8 cellular contexts compared by ENCODE assay signal in genomic region chr3:45593708-45594601, GRCh38. TPM values are rescaled to one million over a fixed set of nuclear protein-coding genes. Genes with fewer than 3 reads are reported as not detected.
DNase-seq lines count a peak whose midpoint lies in the region; ATAC-seq and TF ChIP-seq lines count a peak whose summit lies in the region.

No MANE protein-coding gene starts in this region.

- peak overlapping the region; percentile 91 to 96 for H3K27ac ChIP-seq in ascending aorta
- H3K27ac ChIP-seq in gastrocnemius medialis, result peak overlapping the region; percentile 90 to 99 (median 95)

- H3K4me1 ChIP-seq in ascending aorta, result peaks cover 17 to 34% of the 10 kb centered on the region in 2 donors
- H3K4me1 ChIP-seq in gastrocnemius medialis, result peaks cover 42 to 59% of the 10 kb centered on the region in 2 donors

- H3K36me3 Mint-ChIP-seq in T-helper 1 cell treated with Interleukin-12 subunit alpha and Interleukin-12 subunit beta and Interleukin-4 antibody, amounts not matched to agents 30 μg/mL and 1 μg/mL, for 36 hours (ENCODE audit: low read depth), result peaks cover 12% of the 10 kb centered on the region

- peak overlapping the region; percentile 81 for H3K27ac Mint-ChIP-seq in T-helper 1 cell treated with Interleukin-12 subunit alpha and Interleukin-12 subunit beta and Interleukin-4 antibody, amounts not matched to agents 30 μg/mL and 1 μg/mL, for 36 hours

- H3K27me3 ChIP-seq in ascending aorta (no peaks in the 10 kb centered on the region), gastrocnemius medialis (no peaks in the 10 kb centered on the region)

- in situ Hi-C loops in gastrocnemius medialis (cut with MboI; ENCODE audit: low sequenced_read_pairs in 4 of 4), result loop anchor here in 2 of 4 donors (5.0 to 10.0 kb wide), 2 partner anchors 61 to 63 kb away; no protein-coding TSS in a partner anchor

- peak overlapping the region; percentile 81 to 91 for H3K4me3 ChIP-seq in ascending aorta
- H3K4me3 ChIP-seq in gastrocnemius medialis, result peak overlapping the region; percentile 61 to 92 (median 72)

- no peaks in the 10 kb centered on the region for H3K9me3 ChIP-seq in ascending aorta
- no peaks in the 10 kb centered on the region for H3K9me3 ChIP-seq in gastrocnemius medialis

- peak overlapping the region; percentile 89 for H3K4me3 Mint-ChIP-seq in T-helper 1 cell treated with Interleukin-12 subunit alpha and Interleukin-12 subunit beta and Interleukin-4 antibody, amounts not matched to agents 30 μg/mL and 1 μg/mL, for 36 hours

- H3K36me3 ChIP-seq in ascending aorta (no peaks in the 10 kb centered on the region), gastrocnemius medialis (no peaks in the 10 kb centered on the region)

- H3K27me3 Mint-ChIP-seq in T-helper 1 cell treated with Interleukin-12 subunit alpha and Interleukin-12 subunit beta and Interleukin-4 antibody, amounts not matched to agents 30 μg/mL and 1 μg/mL, for 36 hours (ENCODE audit: low read depth), result peaks cover 5% of the 10 kb centered on the region

- intact Hi-C loops in ascending aorta (cut with DNase I), result loop anchor here (1.0 to 10.0 kb wide), 4 partner anchors 62 to 401 kb away; partner anchors contain the start of genes FYCO1 and LZTFL1
- intact Hi-C loops in gastrocnemius medialis (cut with DNase I; ENCODE audit: low total_unique reads), result loop anchor here (1.0 to 2.0 kb wide), 3 partner anchors 39 to 83 kb away; no protein-coding TSS in a partner anchor

- ATAC-seq in GM21786 (IDR thresholded peaks at IDR 0.05; ENCODE audit: unreplicated experiment) (peak; percentile 39), gastrocnemius medialis (peak; percentile 41 to 49)

- peak; percentile 78 to 79 for TF ChIP-seq POLR2A in gastrocnemius medialis (IDR thresholded peaks at IDR 0.05)

- TF ChIP-seq CTCF in ascending aorta (IDR thresholded peaks at IDR 0.05), result no peak
- no peak for TF ChIP-seq CTCF in gastrocnemius medialis (IDR thresholded peaks at IDR 0.05 in 4 of 5, conservative IDR thresholded peaks at IDR 0.05 in 1 of 5)

- no peaks in the 10 kb centered on the region for H3K9me3 Mint-ChIP-seq in T-helper 1 cell treated with Interleukin-12 subunit alpha and Interleukin-12 subunit beta and Interleukin-4 antibody, amounts not matched to agents 30 μg/mL and 1 μg/mL, for 36 hours

- DNase-seq in GDM1 (lab: John Stamatoyannopoulos, UW) (peak; percentile 84), Kasumi-1 (lab: John Stamatoyannopoulos, UW) (peak; percentile 74 to 86), ascending aorta (ENCODE audit: low spot score in 2 of 2) (peak in 1 of 2 donors; percentile 85), hepatic stellate cell (ENCODE audit: low spot score) (peak; percentile 82), gastrocnemius medialis (peak; percentile 52 to 64), NCI-H2107 (lab: John Stamatoyannopoulos, UW) (no peak)

- peaks cover 47% of the 10 kb centered on the region for H3K4me1 Mint-ChIP-seq in T-helper 1 cell treated with Interleukin-12 subunit alpha and Interleukin-12 subunit beta and Interleukin-4 antibody, amounts not matched to agents 30 μg/mL and 1 μg/mL, for 36 hours (ENCODE audit: low read depth)

RNA-seq across cellular contexts. Expression of gene LIMD1, which starts 0.6 kb away (rescaled TPM):
- total RNA-seq in ascending aorta (36.8 TPM), gastrocnemius medialis (10 to 100 TPM; 19.3 to 56.6 (median 27.1) TPM)
